In the genomic region with DNA sequence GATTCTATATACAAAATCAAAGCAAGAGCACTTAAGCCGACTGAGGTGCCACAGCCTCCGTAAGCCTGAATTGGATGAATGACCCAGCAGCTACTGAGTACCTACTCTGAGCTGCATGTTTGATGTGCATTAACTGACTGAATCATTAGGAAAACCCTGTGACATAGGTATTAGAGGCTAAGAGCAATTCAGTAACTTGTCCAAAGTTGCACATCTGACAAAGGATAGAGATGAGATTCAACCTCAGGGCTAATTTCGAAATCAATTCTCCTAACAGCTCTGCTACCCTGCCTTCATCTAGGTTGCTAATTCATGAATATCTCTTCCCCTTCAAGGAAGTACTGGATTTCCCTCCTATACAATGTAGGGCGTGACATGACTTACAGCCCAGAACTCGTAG, we compare ENCODE assay signal across 20 cellular contexts.
DNase-seq lines count a peak whose midpoint lies in the region; FAIRE-seq and TF ChIP-seq lines count a peak whose summit lies in the region.
"Had no signal": no experiment of that assay in that cellular context is flagged by ENCODE, and none has a peak within 500 bp of the region (broad histone marks: within the 10 kb centered on the region; RNA-seq: fewer than 3 reads in every experiment).

No MANE protein-coding gene starts in this region.

- FAIRE-seq in GM19239 (lab: Jason Lieb, UNC): peak; percentile 51
- no peak for FAIRE-seq in kidney (lab: Jason Lieb, UNC)
- FAIRE-seq: A549, D721Med, G401.6, GM12891 had no signal

- DNase-seq in GM19239 (ENCODE audit: insufficient read length, low spot score) (no peak), dermis blood vessel endothelial cell (peak; percentile 41), epithelial cell of esophagus (ENCODE audit: low read depth) (peak; percentile 52), kidney (no peak), posterior vena cava (ENCODE audit: low spot score) (no peak)
- DNase-seq in activated naive CD4-positive, alpha-beta T cell (lab: John Stamatoyannopoulos, UW): no peak
- DNase-seq: AML-193; Caco-2; Calu3; CD4-positive, alpha-beta T cell; CD8-positive, alpha-beta T cell; DMS79 treated with DMSO at 0.1 percent for 48 hours; GF-D8 had no signal

- H3K9ac ChIP-seq in kidney (ENCODE audit: low read length in 2 of 2): no peak overlapping the region
- H3K9ac ChIP-seq: BLaER1 treated with 17β-estradiol and CSF1 and Interleukin-3, amounts not matched to agents 10 nM and 100 nM had no signal

- H3K9me3 ChIP-seq in kidney (ENCODE audit: control insufficient read depth in 1 of 2, low read length in 2 of 2): no peaks in the 10 kb centered on the region
- H3K9me3 ChIP-seq: A549; BLaER1 treated with 17β-estradiol and CSF1 and Interleukin-3, amounts not matched to agents 10 nM and 100 nM; Caco-2 had no signal

- H3K4me3 ChIP-seq in epithelial cell of esophagus (ENCODE audit: low read length): no peak overlapping the region
- H3K4me3 ChIP-seq in kidney (ENCODE audit: low read length in 2 of 2): no peak overlapping the region
- H3K4me3 ChIP-seq: A549; BLaER1 treated with 17β-estradiol and CSF1 and Interleukin-3, amounts not matched to agents 10 nM and 100 nM had no signal

- no peak overlapping the region for H3K27ac ChIP-seq in kidney (ENCODE audit: low read depth in 2 of 2, low read length in 2 of 2)
- H3K27ac ChIP-seq: 22Rv1; A549; BLaER1 treated with 17β-estradiol and CSF1 and Interleukin-3, amounts not matched to agents 10 nM and 100 nM; C4-2B had no signal

- intact Hi-C loops in kidney (cut with DNase I): no loop called here
- intact Hi-C loops in posterior vena cava (cut with DNase I): loop anchor here (10.0 kb wide), 2 partner anchors 246 to 256 kb away; no protein-coding TSS in a partner anchor

- no peaks in the 10 kb centered on the region for H3K36me3 ChIP-seq in kidney (ENCODE audit: control insufficient read depth in 1 of 2, insufficient read depth in 2 of 2, low read length in 2 of 2)
- H3K36me3 ChIP-seq: BLaER1 treated with 17β-estradiol and CSF1 and Interleukin-3, amounts not matched to agents 10 nM and 100 nM had no signal

- no peaks in the 10 kb centered on the region for H3K4me1 ChIP-seq in kidney (ENCODE audit: control insufficient read depth in 1 of 2, insufficient read depth in 1 of 2, low read depth in 1 of 2, low read length in 2 of 2)
- H3K4me1 ChIP-seq: A549; BLaER1 treated with 17β-estradiol and CSF1 and Interleukin-3, amounts not matched to agents 10 nM and 100 nM; Caco-2 had no signal

- TF ChIP-seq CTCF in epithelial cell of esophagus (IDR thresholded peaks at IDR 0.05; ENCODE audit: insufficient read depth, low read depth, low read length, missing control alignments): no peak
- TF ChIP-seq CTCF in kidney (IDR thresholded peaks at IDR 0.05; ENCODE audit: borderline replicate concordance, extremely low read depth, insufficient read depth): no peak

Comparison
In these comparisons a context has a peak if more than half of its experiments do, and no peak if none do; other contexts are left out.
1. DNase-seq: peak in dermis blood vessel endothelial cell (single experiment) and epithelial cell of esophagus (single experiment); none in GM19239 (single experiment), kidney (single experiment), activated naive CD4-positive, alpha-beta T cell (0 of 4) and posterior vena cava (single experiment).